In the genomic region with DNA sequence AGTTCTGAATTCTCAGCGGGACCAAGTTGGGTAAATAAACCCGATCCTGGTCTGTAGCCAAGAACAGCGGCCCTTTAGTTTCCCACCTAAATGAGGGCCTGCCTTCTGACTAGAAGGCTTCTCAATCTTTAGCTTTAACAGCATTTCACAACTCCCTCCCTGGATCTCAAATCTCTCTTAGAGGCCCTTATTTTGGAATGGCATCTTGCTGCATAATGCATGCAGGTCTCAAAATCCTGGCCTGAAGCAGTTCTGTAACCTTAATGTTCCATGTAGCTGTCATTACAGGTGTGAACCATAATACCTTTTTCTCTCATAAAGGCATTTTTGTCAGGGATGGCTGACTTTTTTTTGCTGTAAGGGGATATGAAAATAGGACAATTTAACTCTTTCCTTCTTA, we compare ENCODE assay signal across 7 cellular contexts. TPM values are rescaled to one million over a fixed set of nuclear protein-coding genes. Genes with fewer than 3 reads are reported as not detected.
"Had no signal": no experiment of that assay in that cellular context is flagged by ENCODE, and none has a peak within 500 bp of the region (broad histone marks: within the 10 kb centered on the region; RNA-seq: fewer than 3 reads in every experiment).

No MANE protein-coding gene starts in this region.

- H3K27me3 Mint-ChIP-seq: IgD-negative memory B cell had no signal

- H3K4me3 Mint-ChIP-seq: H9 had no signal

- ATAC-seq: HepG2 had no signal

- H3K4me1 Mint-ChIP-seq: IgD-negative memory B cell had no signal

- H3K27ac Mint-ChIP-seq: H9 had no signal

- DNase-seq: GOT3, H9, HCEC 1CT, KBM-7 had no signal

RNA-seq across cellular contexts. Expression of a gene that starts 29.5 kb away (rescaled TPM):
- total RNA-seq: HT-29 had no signal
